Comparison of ENCODE assay signal across 10 cellular contexts in genomic region chrX:40082447-40083119, GRCh38. TPM values are rescaled to one million over a fixed set of nuclear protein-coding genes. Genes with fewer than 3 reads are reported as not detected.
DNase-seq lines count a peak whose midpoint lies in the region; ATAC-seq and TF ChIP-seq lines count a peak whose summit lies in the region.
"Had no signal": no experiment of that assay in that cellular context is flagged by ENCODE, and none has a peak within 500 bp of the region (broad histone marks: within the 10 kb centered on the region; RNA-seq: fewer than 3 reads in every experiment).

No MANE protein-coding gene starts in this region.

- CTCF ChIA-PET in activated B cell treated with CpG ODN at 0.5 μM for 24 hours (lab: Charles Lee) = no interaction called here

- H3K4me1 ChIP-seq in liver (ENCODE audit: control insufficient read depth in 4 of 4, insufficient read depth in 4 of 4, low read length in 3 of 4) = peaks cover 26 to 62% (median 40%) of the 10 kb centered on the region in 4 donors

- TF ChIP-seq RAD21 in liver (IDR thresholded peaks at IDR 0.05) = peak; percentile 26 to 28

- WGBS in liver = 22% methylated on average over 15 of the region's 15 CpGs
- 37 to 60% methylated on average over 4 to 14 of the region's 15 CpGs for WGBS in lower leg skin, 2 donors

- no peaks in the 10 kb centered on the region for H3K27me3 Mint-ChIP-seq in activated CD4-positive, alpha-beta T cell treated with anti-CD3 and anti-CD28 coated beads, Interleukin-2, amount 10 ng/mL, durations not matched to agents 24 days and 14 days
- no peaks in the 10 kb centered on the region for H3K27me3 Mint-ChIP-seq in activated B cell treated with CpG ODN at 0.5 μM for 24 hours
- H3K27me3 Mint-ChIP-seq in stimulated activated naive CD8-positive, alpha-beta T cell treated with anti-CD3 and anti-CD28 coated beads, Interleukin-15, amount 100 ng/mL, for 72 hours = no peaks in the 10 kb centered on the region

- H3K27ac ChIP-seq in liver (ENCODE audit: low read depth in 1 of 2, low read length in 2 of 2) = peak overlapping the region; percentile 75 to 78
- H3K27ac ChIP-seq: colonic mucosa had no signal

- H3K27me3 ChIP-seq in liver (ENCODE audit: control insufficient read depth in 4 of 4, insufficient read depth in 4 of 4, low read length in 3 of 4) = no peaks in the 10 kb centered on the region

- H3K4me3 ChIP-seq in liver (ENCODE audit: low read depth in 1 of 3, low read length in 3 of 3) = peak overlapping the region in 1 of 3 donors; percentile 48
- no peak overlapping the region for H3K4me3 ChIP-seq in lower leg skin (ENCODE audit: low read depth, poor library complexity, severe bottlenecking)

- POLR2A ChIA-PET in activated B cell treated with CpG ODN at 0.5 μM for 24 hours (lab: Charles Lee) = interaction anchor here (0.8 to 1.1 kb wide), 3 partner anchors 13 to 72 kb away, joined by 3 to 4 read pairs (median 3); no protein-coding TSS in a partner anchor

- H3K27ac Mint-ChIP-seq in activated CD4-positive, alpha-beta T cell treated with anti-CD3 and anti-CD28 coated beads, Interleukin-2, amount 10 ng/mL, durations not matched to agents 24 days and 14 days = no peak overlapping the region
- H3K27ac Mint-ChIP-seq in activated B cell treated with CpG ODN at 0.5 μM for 24 hours = no peak overlapping the region
- H3K27ac Mint-ChIP-seq in stimulated activated naive CD8-positive, alpha-beta T cell treated with anti-CD3 and anti-CD28 coated beads, Interleukin-15, amount 100 ng/mL, for 72 hours = no peak overlapping the region

- H3K4me1 Mint-ChIP-seq in activated CD4-positive, alpha-beta T cell treated with anti-CD3 and anti-CD28 coated beads, Interleukin-2, amount 10 ng/mL, durations not matched to agents 24 days and 14 days = peaks cover 36% of the 10 kb centered on the region
- H3K4me1 Mint-ChIP-seq in activated B cell treated with CpG ODN at 0.5 μM for 24 hours = peaks cover 47% of the 10 kb centered on the region
- H3K4me1 Mint-ChIP-seq in stimulated activated naive CD8-positive, alpha-beta T cell treated with anti-CD3 and anti-CD28 coated beads, Interleukin-15, amount 100 ng/mL, for 72 hours = peaks cover 77% of the 10 kb centered on the region

- DNase-seq in activated CD4-positive, alpha-beta T cell treated with anti-CD3 and anti-CD28 coated beads, Interleukin-2, amount 10 ng/mL, durations not matched to agents 24 days and 14 days = no peak
- DNase-seq in activated CD4-positive, alpha-beta T cell treated with anti-CD3 and anti-CD28 coated beads, Interleukin-2, amount 50 U/mL, for 4 hours = no peak
- DNase-seq in activated B cell treated with CpG ODN at 0.5 μM for 24 hours = no peak
- DNase-seq in stimulated activated naive CD8-positive, alpha-beta T cell treated with anti-CD3 and anti-CD28 coated beads, Interleukin-15, amount 100 ng/mL, for 72 hours = no peak
- no peak for DNase-seq in lower leg skin (ENCODE audit: low spot score in 2 of 2)
- DNase-seq: activated CD8-positive, alpha-beta memory T cell treated with anti-CD3 and anti-CD28 coated beads for 24 hours; colonic mucosa had no signal

- H3K36me3 Mint-ChIP-seq in activated CD4-positive, alpha-beta T cell treated with anti-CD3 and anti-CD28 coated beads, Interleukin-2, amount 10 ng/mL, durations not matched to agents 24 days and 14 days (ENCODE audit: low read depth) = peaks cover 10% of the 10 kb centered on the region
- H3K36me3 Mint-ChIP-seq in activated B cell treated with CpG ODN at 0.5 μM for 24 hours (ENCODE audit: low read depth) = peaks cover 19% of the 10 kb centered on the region

- intact Hi-C loops in activated CD4-positive, alpha-beta T cell treated with anti-CD3 and anti-CD28 coated beads, Interleukin-2, amount 10 ng/mL, durations not matched to agents 24 days and 14 days (cut with micrococcal nuclease) = no loop called here
- intact Hi-C loops in activated B cell treated with CpG ODN at 0.5 μM for 24 hours (cut with micrococcal nuclease) = loop anchor here (1.0 kb wide), 1 partner anchor 14 kb away; no protein-coding TSS in a partner anchor
- intact Hi-C loops in lower leg skin (cut with DNase I; ENCODE audit: low total_unique reads) = no loop called here

- no peaks in the 10 kb centered on the region for H3K36me3 ChIP-seq in liver (ENCODE audit: control insufficient read depth in 4 of 4, insufficient read depth in 3 of 4, low read depth in 1 of 4, low read length in 3 of 4)
- H3K36me3 ChIP-seq: colonic mucosa had no signal

- ATAC-seq in activated B cell treated with CpG ODN at 0.5 μM for 24 hours (ENCODE audit: low read depth) (no peak), HG03025 (IDR thresholded peaks at IDR 0.05; ENCODE audit: low FRiP score, unreplicated experiment) (no peak), HG02623 (IDR thresholded peaks at IDR 0.05; ENCODE audit: unreplicated experiment) (no peak)
- ATAC-seq in stimulated activated naive CD8-positive, alpha-beta T cell treated with anti-CD3 and anti-CD28 coated beads, Interleukin-15, amount 100 ng/mL, for 72 hours = no peak

- H3K9ac ChIP-seq in liver (ENCODE audit: low read depth in 1 of 2, low read length in 2 of 2) = peak overlapping the region in 1 of 2 donors; percentile 12

- peak overlapping the region; percentile 66 for H3K4me3 Mint-ChIP-seq in activated CD4-positive, alpha-beta T cell treated with anti-CD3 and anti-CD28 coated beads, Interleukin-2, amount 10 ng/mL, durations not matched to agents 24 days and 14 days
- peak overlapping the region; percentile 55 for H3K4me3 Mint-ChIP-seq in activated B cell treated with CpG ODN at 0.5 μM for 24 hours
- peak overlapping the region; percentile 26 to 67 for H3K4me3 Mint-ChIP-seq in stimulated activated naive CD8-positive, alpha-beta T cell treated with anti-CD3 and anti-CD28 coated beads, Interleukin-15, amount 100 ng/mL, for 72 hours

- TF ChIP-seq CTCF in activated B cell treated with CpG ODN at 0.5 μM for 24 hours (IDR thresholded peaks at IDR 0.05) (no peak), liver (IDR thresholded peaks at IDR 0.05; ENCODE audit: low read depth, low read length, missing input control) (no peak), lower leg skin (IDR thresholded peaks at IDR 0.05) (no peak)

- TF ChIP-seq POLR2A in lower leg skin (IDR thresholded peaks at IDR 0.05) = no peak

- H3K9me3 ChIP-seq in liver (ENCODE audit: control insufficient read depth in 4 of 4, low read length in 3 of 4) = no peaks in the 10 kb centered on the region
- H3K9me3 ChIP-seq: colonic mucosa had no signal

- H3K9me3 Mint-ChIP-seq in activated CD4-positive, alpha-beta T cell treated with anti-CD3 and anti-CD28 coated beads, Interleukin-2, amount 10 ng/mL, durations not matched to agents 24 days and 14 days = no peaks in the 10 kb centered on the region
- H3K9me3 Mint-ChIP-seq in activated B cell treated with CpG ODN at 0.5 μM for 24 hours = no peaks in the 10 kb centered on the region
- H3K9me3 Mint-ChIP-seq in stimulated activated naive CD8-positive, alpha-beta T cell treated with anti-CD3 and anti-CD28 coated beads, Interleukin-15, amount 100 ng/mL, for 72 hours = no peaks in the 10 kb centered on the region

TF ChIP-seq in liver, 16 proteins besides CTCF, POLR2A, EP300 and RAD21 (continues in another document):
- TF ChIP-seq MAX (IDR thresholded peaks at IDR 0.05) = peak; percentile 69
- TF ChIP-seq TAF1 (conservative IDR thresholded peaks at IDR 0.05) = no peak
- no peak for TF ChIP-seq REST (IDR thresholded peaks at IDR 0.05)
- peak; percentile 82 for TF ChIP-seq SP1 (IDR thresholded peaks at IDR 0.05)
- TF ChIP-seq EGR1 (IDR thresholded peaks at IDR 0.05; ENCODE audit: low read depth in 2 of 2) = peak in 1 of 2 donors; percentile 40
- no peak for TF ChIP-seq FOXA1 (IDR thresholded peaks at IDR 0.05)
- TF ChIP-seq YY1 (IDR thresholded peaks at IDR 0.05) = no peak
- TF ChIP-seq HNF4A (conservative IDR thresholded peaks at IDR 0.05) = peak; percentile 80 to 84

RNA-seq across cellular contexts. Expression of gene BCOR, which starts 15.2 kb away (rescaled TPM):
- 61.0 and 64.5 TPM in 2 replicates for total RNA-seq in activated CD4-positive, alpha-beta T cell treated with anti-CD3 and anti-CD28 coated beads, Interleukin-2, amount 10 ng/mL, durations not matched to agents 24 days and 14 days
- total RNA-seq in activated B cell treated with CpG ODN at 0.5 μM for 24 hours = 59.3 and 60.4 TPM in 2 replicates
- 10 to 100 TPM; 15.1 to 23.0 TPM for total RNA-seq in liver
- 1 to 10 TPM; 5.6 to 6.8 TPM for polyA plus RNA-seq in liver
- total RNA-seq in lower leg skin = 10 to 100 TPM; 23.8 to 37.5 (median 31.1) TPM
